Comparison of ENCODE assay signal across 14 cellular contexts in the genomic region with DNA sequence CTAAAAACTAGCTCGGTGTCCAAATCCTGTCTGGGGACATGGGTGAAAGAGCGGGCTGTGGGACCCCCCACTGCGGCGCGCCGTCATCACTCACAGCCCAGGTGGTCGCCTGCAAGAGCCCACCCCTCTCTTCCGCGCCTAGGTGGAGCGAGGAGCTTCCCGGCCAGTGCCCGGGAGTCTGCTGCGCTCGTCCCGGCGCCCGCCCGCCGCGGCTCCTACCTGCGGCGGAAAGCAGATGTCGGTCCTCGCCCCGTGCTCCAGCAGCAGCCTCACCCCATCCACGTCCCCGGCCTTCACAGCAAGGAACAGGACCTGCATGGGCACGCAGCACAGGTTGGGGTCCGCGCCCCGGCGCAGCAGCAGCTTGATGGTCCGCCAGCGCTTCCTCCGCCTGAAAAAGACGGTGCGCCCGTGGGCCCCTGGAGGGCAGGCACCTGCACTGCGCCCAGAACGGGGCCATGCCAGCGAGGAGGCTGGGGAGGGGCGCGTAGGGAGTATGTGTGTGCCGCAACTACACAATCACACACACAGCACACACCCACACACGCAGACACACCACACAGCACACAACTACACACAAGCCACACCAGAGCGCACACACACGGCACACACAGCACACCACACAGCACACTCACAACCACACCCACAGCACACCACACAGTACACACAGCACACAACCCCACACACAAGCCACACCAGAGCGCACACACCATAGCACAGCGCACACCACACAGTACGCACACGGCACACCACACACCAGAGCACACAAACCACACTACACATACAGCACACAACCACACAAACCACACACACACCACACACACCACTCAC. TPM values are rescaled to one million over a fixed set of nuclear protein-coding genes. Genes with fewer than 3 reads are reported as not detected.
DNase-seq lines count a peak whose midpoint lies in the region; ATAC-seq, FAIRE-seq and TF ChIP-seq lines count a peak whose summit lies in the region.
"Had no signal": no experiment of that assay in that cellular context is flagged by ENCODE, and none has a peak within 500 bp of the region (broad histone marks: within the 10 kb centered on the region; RNA-seq: fewer than 3 reads in every experiment).

No MANE protein-coding gene starts in this region.

- TF ChIP-seq POLR2A in gastroesophageal sphincter (IDR thresholded peaks at IDR 0.05), result no peak

- H3K27me3 ChIP-seq in BJ (ENCODE audit: control insufficient read depth, insufficient read depth, low read length), result no peaks in the 10 kb centered on the region
- H3K27me3 ChIP-seq in gastroesophageal sphincter, result peaks cover 19% of the 10 kb centered on the region

- H3K36me3 ChIP-seq in BJ (ENCODE audit: control insufficient read depth, insufficient read depth, low read length) (no peaks in the 10 kb centered on the region), gastroesophageal sphincter (peaks cover 0 to 36% of the 10 kb centered on the region in 2 donors)

- TF ChIP-seq CTCF in BJ (IDR thresholded peaks at IDR 0.05; ENCODE audit: insufficient read depth, low read depth, low read length) (no peak), fibroblast of villous mesenchyme (IDR thresholded peaks at IDR 0.05; ENCODE audit: insufficient read depth, low read depth, low read length) (no peak), neural crest cell (conservative IDR thresholded peaks at IDR 0.05) (no peak), gastroesophageal sphincter (IDR thresholded peaks at IDR 0.05) (no peak)

- peaks cover 52% of the 10 kb centered on the region for H3K36me3 Mint-ChIP-seq in neural crest cell (ENCODE audit: low read depth)

- H3K9me3 ChIP-seq in gastroesophageal sphincter, result no peaks in the 10 kb centered on the region

- POLR2A ChIA-PET in BJ (lab: Charles Lee), result no interaction called here

- H3K27ac ChIP-seq in gastroesophageal sphincter, result no peak overlapping the region
- H3K27ac ChIP-seq: HL-60 had no signal

- DNase-seq in BJ (ENCODE audit: low read depth) (no peak), HTR-8/SVneo (ENCODE audit: insufficient read length, low spot score) (no peak), fibroblast of villous mesenchyme (ENCODE audit: low read depth) (no peak), neural crest cell (ENCODE audit: low read depth, low spot score) (no peak), NCI-H2029 (lab: John Stamatoyannopoulos, UW) (no peak)
- DNase-seq in central memory CD4-positive, alpha-beta T cell, result no peak
- DNase-seq: activated gamma-delta T cell treated with Interleukin-2 at 50 U/mL for 16 hours; NCI-H1417; stimulated activated CD4-positive, alpha-beta T cell treated with anti-CD3 and anti-CD28 coated beads, Interleukin-12 subunit alpha, Interleukin-12 subunit beta, amount 100 ng/mL, for 4 hours had no signal

- no peak for ATAC-seq in GM18498 (IDR thresholded peaks at IDR 0.05; ENCODE audit: unreplicated experiment)
- no peak for ATAC-seq in gastroesophageal sphincter
- ATAC-seq: stimulated activated memory B cell treated with anti-CD40 and anti-IgM and Interleukin-4, amounts not matched to agents 10 μg/mL and 1 μg/mL and 100 μg/mL, for 72 hours had no signal

- no peak overlapping the region for H3K4me3 Mint-ChIP-seq in neural crest cell
- H3K4me3 Mint-ChIP-seq: stimulated activated memory B cell treated with anti-CD40 and anti-IgM and Interleukin-4, amounts not matched to agents 10 μg/mL and 1 μg/mL and 100 μg/mL, for 72 hours had no signal

- H3K27ac Mint-ChIP-seq in neural crest cell (ENCODE audit: unreplicated experiment), result peak overlapping the region; percentile 87
- H3K27ac Mint-ChIP-seq: stimulated activated memory B cell treated with anti-CD40 and anti-IgM and Interleukin-4, amounts not matched to agents 10 μg/mL and 1 μg/mL and 100 μg/mL, for 72 hours had no signal

- TF ChIP-seq EP300 in gastroesophageal sphincter (IDR thresholded peaks at IDR 0.05), result no peak

- H3K9me3 Mint-ChIP-seq in neural crest cell, result peaks cover 10% of the 10 kb centered on the region

- no CpG with 5 or more reads among the region's 51 CpGs for WGBS in gastroesophageal sphincter (ENCODE audit: low coverage in 1 of 2), 2 donors

- H3K4me3 ChIP-seq in BJ (ENCODE audit: low read depth, low read length) (peak overlapping the region; percentile 8), fibroblast of villous mesenchyme (ENCODE audit: low read depth, low read length) (peak overlapping the region; percentile 7), gastroesophageal sphincter (peak overlapping the region in 1 of 2 donors; percentile 8)
- H3K4me3 ChIP-seq: HAP-1 had no signal

- H3K4me1 ChIP-seq in gastroesophageal sphincter, result peaks cover 0 to 17% (median 11%) of the 10 kb centered on the region in 3 donors
- H3K4me1 ChIP-seq: HAP-1 had no signal

- peaks cover 4% of the 10 kb centered on the region for H3K4me1 Mint-ChIP-seq in neural crest cell

- CTCF ChIA-PET in BJ (lab: Yijun Ruan, JAX), result interaction anchor here (0.8 to 2.8 kb wide), 3 partner anchors 8 to 320 kb away, joined by 3 to 14 read pairs (median 5); no protein-coding TSS in a partner anchor

- FAIRE-seq in HTR-8/SVneo (lab: Jason Lieb, UNC), result peak; percentile 97

- peaks cover 11% of the 10 kb centered on the region for H3K27me3 Mint-ChIP-seq in neural crest cell (ENCODE audit: low read depth)
- H3K27me3 Mint-ChIP-seq: stimulated activated memory B cell treated with anti-CD40 and anti-IgM and Interleukin-4, amounts not matched to agents 10 μg/mL and 1 μg/mL and 100 μg/mL, for 72 hours had no signal

RNA-seq across cellular contexts. Expression of a gene that starts 37.4 kb away (rescaled TPM):
- polyA plus RNA-seq in BJ (2011; rRNA removed), result 4.4 and 6.8 TPM in 2 replicates
- 9.4 and 11.2 TPM in 2 replicates for polyA minus RNA-seq in BJ (2011; rRNA and poly(A)+ RNA removed)
- total RNA-seq in fibroblast of villous mesenchyme, result 5.2 and 5.8 TPM in 2 replicates
- total RNA-seq in neural crest cell, result 13.0 and 15.9 TPM in 2 replicates
- 10 to 100 TPM in 1 of 4 donors, 1 to 10 TPM in 3; 7.0 to 12.0 (median 8.9) TPM for total RNA-seq in gastroesophageal sphincter

RNA-seq across cellular contexts. Expression of a gene that starts 39.8 kb away (rescaled TPM):
- polyA plus RNA-seq in BJ (2011; rRNA removed), result 3.1 and 4.6 TPM in 2 replicates
- 1.8 TPM in 2 replicates for polyA minus RNA-seq in BJ (2011; rRNA and poly(A)+ RNA removed)
- total RNA-seq in fibroblast of villous mesenchyme (3.5 and 4.5 TPM in 2 replicates), neural crest cell (5.0 and 6.1 TPM in 2 replicates), gastroesophageal sphincter (1 to 10 TPM; 3.0 to 5.3 (median 4.0) TPM)

RNA-seq across cellular contexts. Expression of a gene that starts 47.9 kb away (rescaled TPM):
- polyA plus RNA-seq in BJ (2011; rRNA removed), result 7.3 and 12.7 TPM in 2 replicates
- polyA minus RNA-seq in BJ (2011; rRNA and poly(A)+ RNA removed), result 25.4 and 47.9 TPM in 2 replicates
- 9.5 and 15.5 TPM in 2 replicates for total RNA-seq in fibroblast of villous mesenchyme
- total RNA-seq in neural crest cell, result 36.1 and 37.1 TPM in 2 replicates
- 100 to 1,000 TPM in 1 of 4 donors, 10 to 100 TPM in 3; 49.1 to 127 (median 55.5) TPM for total RNA-seq in gastroesophageal sphincter
